In genomic region chr7:29488203-29488970, GRCh38 we compare ENCODE assay signal across 1 cellular context.
A peak's percentile ranks its signal among the peaks of the same experiment; 100 is the strongest.
TF ChIP-seq lines count a peak whose summit lies in the region.

No MANE protein-coding gene starts in this region.

TF ChIP-seq in HepG2, 621 proteins besides CTCF, POLR2A, EP300 and RAD21 (continued from another document):
- no peak for TF ChIP-seq ZNF687 (CRISPR knock-in tag; IDR thresholded peaks at IDR 0.05)
- no peak for TF ChIP-seq PAXIP1 (CRISPR knock-in tag; conservative IDR thresholded peaks at IDR 0.05)
- no peak for TF ChIP-seq FOXP1 (IDR thresholded peaks at IDR 0.05)
- TF ChIP-seq FOXP1 (CRISPR knock-in tag; IDR thresholded peaks at IDR 0.05) = 0 out of 2 replicates have a peak, but pooled peaks have one; percentile 47
